Comparison of ENCODE assay signal across 8 cellular contexts in genomic region chr2:24075915-24076848, GRCh38. TPM values are rescaled to one million over a fixed set of nuclear protein-coding genes. Genes with fewer than 3 reads are reported as not detected.
A peak's percentile ranks its signal among the peaks of the same experiment; 100 is the strongest.
DNase-seq lines count a peak whose midpoint lies in the region; ATAC-seq and TF ChIP-seq lines count a peak whose summit lies in the region.

Gene SF3B6 (minus strand): TSS chr2:24076326. CDS start chr2:24076229, 97 bp downstream.

- H3K4me3 ChIP-seq in BLaER1: peak within 1 kb of the TSS; percentile 84
- H3K4me3 ChIP-seq in coronary artery: peak within 1 kb of the TSS; percentile 92

- no peaks in the 10 kb centered on the region for H3K27me3 Mint-ChIP-seq in activated CD4-positive, alpha-beta T cell treated with anti-CD3 and anti-CD28 coated beads, Interleukin-2, amount 10 ng/mL, durations not matched to agents 7 days and 5 days

- H3K27me3 ChIP-seq in BLaER1 (no peaks in the 10 kb centered on the region), layer of hippocampus (ENCODE audit: control insufficient read depth, insufficient read depth, low read length) (no peaks in the 10 kb centered on the region)

- peaks cover 46% of the 10 kb centered on the region for H3K36me3 ChIP-seq in BLaER1

- H3K9me3 Mint-ChIP-seq in activated CD4-positive, alpha-beta T cell treated with anti-CD3 and anti-CD28 coated beads, Interleukin-2, amount 10 ng/mL, durations not matched to agents 7 days and 5 days: no peaks in the 10 kb centered on the region

- peaks cover 16% of the 10 kb centered on the region for H3K36me3 Mint-ChIP-seq in activated CD4-positive, alpha-beta T cell treated with anti-CD3 and anti-CD28 coated beads, Interleukin-2, amount 10 ng/mL, durations not matched to agents 7 days and 5 days (ENCODE audit: low read depth)

- H3K27ac ChIP-seq in BLaER1: peak within 1 kb of the TSS; percentile 84
- peak within 1 kb of the TSS; percentile 87 to 100 for H3K27ac ChIP-seq in coronary artery
- H3K27ac ChIP-seq in layer of hippocampus (ENCODE audit: low read depth, low read length): peak within 1 kb of the TSS; percentile 84

- H3K4me2 ChIP-seq in BLaER1: peak within 1 kb of the TSS; percentile 93

- TF ChIP-seq CTCF in coronary artery (IDR thresholded peaks at IDR 0.05): no peak

- ATAC-seq in GM19328 (IDR thresholded peaks at IDR 0.05; ENCODE audit: unreplicated experiment): peak; percentile 95
- peak; percentile 91 for ATAC-seq in HG03520 (IDR thresholded peaks at IDR 0.05; ENCODE audit: unreplicated experiment)

- H4K20me1 ChIP-seq in BLaER1: peaks cover 36% of the 10 kb centered on the region

- H3K9ac ChIP-seq in BLaER1: peak within 1 kb of the TSS; percentile 88

- DNase-seq in NCI-H69 (lab: John Stamatoyannopoulos, UW) (peak; percentile 98), coronary artery (ENCODE audit: low spot score) (peak; percentile 99)
- DNase-seq in activated CD4-positive, alpha-beta T cell treated with anti-CD3 and anti-CD28 coated beads, Interleukin-2, amount 10 ng/mL, durations not matched to agents 7 days and 5 days: peak; percentile 100
- DNase-seq in stimulated activated CD4-positive, alpha-beta T cell treated with anti-CD3 and anti-CD28 coated beads, Interleukin-1b, Interleukin-23, amount 100 ng/mL, for 4 hours (ENCODE audit: low read depth in 2 of 2): peak; percentile 98 to 100

- H3K4me3 Mint-ChIP-seq in activated CD4-positive, alpha-beta T cell treated with anti-CD3 and anti-CD28 coated beads, Interleukin-2, amount 10 ng/mL, durations not matched to agents 7 days and 5 days: peak within 1 kb of the TSS; percentile 95

- H3K9me3 ChIP-seq in BLaER1: no peaks in the 10 kb centered on the region

- H3K27ac Mint-ChIP-seq in activated CD4-positive, alpha-beta T cell treated with anti-CD3 and anti-CD28 coated beads, Interleukin-2, amount 10 ng/mL, durations not matched to agents 7 days and 5 days: peak within 1 kb of the TSS; percentile 98

- POLR2A ChIA-PET in activated CD4-positive, alpha-beta T cell treated with anti-CD3 and anti-CD28 coated beads, Interleukin-2, amount 10 ng/mL, durations not matched to agents 7 days and 5 days (lab: Charles Lee): interaction anchor here (0.7 to 1.5 kb wide), 4 partner anchors 29 to 530 kb away, joined by 4 to 5 read pairs (median 5); partner anchors contain the start of genes ATAD2B, UBXN2A and WDCP

- H3K4me1 ChIP-seq in BLaER1: peaks cover 30% of the 10 kb centered on the region

- CTCF ChIA-PET in activated CD4-positive, alpha-beta T cell treated with anti-CD3 and anti-CD28 coated beads, Interleukin-2, amount 10 ng/mL, durations not matched to agents 7 days and 5 days (lab: Charles Lee): interaction anchor here (0.9 to 1.4 kb wide), 4 partner anchors 8 to 149 kb away, joined by 3 to 8 read pairs (median 5); partner anchors contain the start of genes ATAD2B, TP53I3, UBXN2A and WDCP

- peaks cover 38% of the 10 kb centered on the region for H3K4me1 Mint-ChIP-seq in activated CD4-positive, alpha-beta T cell treated with anti-CD3 and anti-CD28 coated beads, Interleukin-2, amount 10 ng/mL, durations not matched to agents 7 days and 5 days

RNA-seq across cellular contexts. Expression of gene SF3B6, which starts in this region (rescaled TPM):
- 10 to 100 TPM; 82.3 to 88.5 TPM for total RNA-seq in activated CD4-positive, alpha-beta T cell treated with anti-CD3 and anti-CD28 coated beads, Interleukin-2, amount 10 ng/mL, durations not matched to agents 7 days and 5 days

Comparison
In these comparisons a context has a peak if more than half of its experiments do, and no peak if none do; other contexts are left out.
1. Peak in every context shown above with its lines: DNase-seq, ATAC-seq, H3K4me3 ChIP-seq and H3K27ac ChIP-seq.